ENCODE assay signal across 26 cellular contexts in the genomic region with DNA sequence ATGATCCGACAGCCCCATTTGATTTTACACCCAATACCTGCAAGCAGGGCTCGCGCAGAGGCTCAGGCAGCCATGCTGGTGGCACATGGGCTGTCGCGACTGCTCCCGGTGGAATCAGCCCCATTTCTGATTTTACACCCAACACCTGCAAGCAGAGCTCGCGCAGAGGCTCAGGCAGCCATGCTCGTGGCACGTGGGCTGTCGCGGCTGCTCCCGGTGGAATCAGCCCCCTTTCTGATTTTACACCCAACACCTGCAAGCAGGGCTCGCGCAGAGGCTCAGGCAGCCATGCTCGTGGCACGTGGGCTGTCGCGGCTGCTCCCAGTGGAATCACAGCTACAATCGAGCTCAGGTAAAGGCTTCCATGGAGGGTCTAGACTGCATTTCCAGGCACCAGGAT.
"Had no signal": no experiment of that assay in that cellular context is flagged by ENCODE, and none has a peak within 500 bp of the region (broad histone marks: within the 10 kb centered on the region; RNA-seq: fewer than 3 reads in every experiment).

No MANE protein-coding gene starts in this region.

- H3K27ac Mint-ChIP-seq: activated CD4-positive, alpha-beta memory T cell treated with anti-CD3 and anti-CD28 coated beads for 36 hours; activated CD4-positive, alpha-beta T cell treated with anti-CD3 and anti-CD28 coated beads, Interleukin-2, amount 10 ng/mL, durations not matched to agents 7 days and 5 days; activated naive CD4-positive, alpha-beta T cell treated with anti-CD3 and anti-CD28 coated beads, Interleukin-2, amount 50 U/mL, for 72 hours; brain had no signal

- H3K9me3 ChIP-seq: MG63, SJCRH30, SK-N-SH had no signal

- ATAC-seq: activated naive CD4-positive, alpha-beta T cell treated with anti-CD3 and anti-CD28 coated beads, Interleukin-2, amount 50 U/mL, for 72 hours; activated T-cell treated with anti-CD3 and anti-CD28 coated beads, Interleukin-2, amount 50 U/mL, for 4 hours; Panc1; Right ventricle myocardium inferior had no signal

- H3K27me3 Mint-ChIP-seq: activated CD4-positive, alpha-beta memory T cell treated with anti-CD3 and anti-CD28 coated beads for 36 hours; activated CD4-positive, alpha-beta T cell treated with anti-CD3 and anti-CD28 coated beads, Interleukin-2, amount 10 ng/mL, durations not matched to agents 7 days and 5 days had no signal

- H3K36me3 ChIP-seq: MG63, SJCRH30 had no signal

- H3K27me3 ChIP-seq: MG63, SJCRH30 had no signal

- H3K27ac ChIP-seq: VCaP had no signal

- H3K4me1 Mint-ChIP-seq: activated CD4-positive, alpha-beta T cell treated with anti-CD3 and anti-CD28 coated beads, Interleukin-2, amount 10 ng/mL, durations not matched to agents 7 days and 5 days; brain had no signal

- H3K4me3 ChIP-seq: MG63, SJCRH30 had no signal

- DNase-seq: activated CD4-positive, alpha-beta memory T cell treated with anti-CD3 and anti-CD28 coated beads for 36 hours; activated CD4-positive, alpha-beta T cell treated with anti-CD3 and anti-CD28 coated beads, Interleukin-2, amount 10 ng/mL, durations not matched to agents 7 days and 5 days; activated CD4-positive, CD25-positive, alpha-beta regulatory T cell; activated effector memory CD4-positive, alpha-beta T cell treated with anti-CD3 and anti-CD28 coated beads, Interleukin-2, amount 50 U/mL, for 16 hours; activated naive CD4-positive, alpha-beta T cell treated with Interleukin-2 at 50 U/mL for 16 hours; activated T-cell treated with anti-CD3 and anti-CD28 coated beads, Interleukin-2, amount 50 U/mL, for 4 hours; MG63; MV-4-11; NCI-H1092 treated with DMSO at 0.1 percent for 48 hours; NCI-H1417 treated with DMSO at 0.1 percent for 48 hours; NCI-H1694; NCI-H2029 treated with DMSO at 0.1 percent for 48 hours; NCI-H510A treated with DMSO at 0.1 percent for 48 hours; NCI-H69; NK-92 treated with Interleukin-12 subunit alpha and Interleukin-12 subunit beta, amount 100 ng/mL, for 24 hours; OCI-M1; RPMI8226; SJCRH30; SK-N-SH; T-helper 1 cell had no signal

- H3K4me3 Mint-ChIP-seq: activated CD4-positive, alpha-beta memory T cell treated with anti-CD3 and anti-CD28 coated beads for 36 hours; activated CD4-positive, alpha-beta T cell treated with anti-CD3 and anti-CD28 coated beads, Interleukin-2, amount 10 ng/mL, durations not matched to agents 7 days and 5 days; activated T-cell treated with anti-CD3 and anti-CD28 coated beads, Interleukin-2, amount 50 U/mL, for 4 hours; brain had no signal

- FAIRE-seq: astrocyte had no signal
